Comparison of ENCODE assay signal across 1 cellular context in genomic region chr2:61536723-61537581, GRCh38.
TF ChIP-seq lines count a peak whose summit lies in the region.

No MANE protein-coding gene starts in this region.

TF ChIP-seq in HepG2, 621 proteins besides CTCF, POLR2A, EP300 and RAD21 (continued from another document and continues in another):
- no peak for TF ChIP-seq ZNF318 (CRISPR knock-in tag; IDR thresholded peaks at IDR 0.05)
- peak; percentile 86; the same call in 1 of the 2 replicates for TF ChIP-seq ZSCAN25 (CRISPR knock-in tag; IDR thresholded peaks at IDR 0.05)
- no peak for TF ChIP-seq ZNF83 (CRISPR knock-in tag; IDR thresholded peaks at IDR 0.05; ENCODE audit: borderline replicate concordance)
- TF ChIP-seq ZNF792 (CRISPR knock-in tag; IDR thresholded peaks at IDR 0.05): 0 out of 2 replicates have a peak, but pooled peaks have one; percentile 60
- no peak for TF ChIP-seq KLF15 (CRISPR knock-in tag; IDR thresholded peaks at IDR 0.05; ENCODE audit: borderline replicate concordance)
- TF ChIP-seq ARID2 (CRISPR knock-in tag; IDR thresholded peaks at IDR 0.05; ENCODE audit: borderline replicate concordance): no peak
- no peak for TF ChIP-seq AHR (CRISPR knock-in tag; IDR thresholded peaks at IDR 0.05)
- TF ChIP-seq RCOR2 (CRISPR knock-in tag; IDR thresholded peaks at IDR 0.05): peak; percentile 69; the same call in 1 of the 2 replicates
- TF ChIP-seq SP5 (CRISPR knock-in tag; IDR thresholded peaks at IDR 0.05; ENCODE audit: borderline replicate concordance, low read depth): peak; percentile 96
- TF ChIP-seq RORA (CRISPR knock-in tag; IDR thresholded peaks at IDR 0.05): no peak
- TF ChIP-seq ZFP36 (IDR thresholded peaks at IDR 0.05; ENCODE audit: borderline replicate concordance, low read depth, low read length, partially characterized antibody): no peak
- peak; percentile 75; the same call in 1 of the 2 replicates for TF ChIP-seq ZNF414 (CRISPR knock-in tag; IDR thresholded peaks at IDR 0.05)
- TF ChIP-seq ARNT (IDR thresholded peaks at IDR 0.05): no peak
- peak; percentile 72 for TF ChIP-seq GATAD2A (CRISPR knock-in tag; IDR thresholded peaks at IDR 0.05)
- TF ChIP-seq E2F1 (CRISPR knock-in tag; IDR thresholded peaks at IDR 0.05): no peak
- TF ChIP-seq ZFY (CRISPR knock-in tag; IDR thresholded peaks at IDR 0.05): peak; percentile 68; the same call in 1 of the 2 replicates
- TF ChIP-seq ZNF503 (CRISPR knock-in tag; IDR thresholded peaks at IDR 0.05): no peak
- TF ChIP-seq ZNF652 (CRISPR knock-in tag; IDR thresholded peaks at IDR 0.05; ENCODE audit: borderline replicate concordance, low read depth): no peak
- TF ChIP-seq ZNF275 (CRISPR knock-in tag; IDR thresholded peaks at IDR 0.05; ENCODE audit: borderline replicate concordance): peak; percentile 68; the same call in 1 of the 2 replicates
- TF ChIP-seq ZKSCAN1 (IDR thresholded peaks at IDR 0.05; ENCODE audit: low read length): no peak
- TF ChIP-seq HNF1A (IDR thresholded peaks at IDR 0.05; ENCODE audit: low read depth): 0 out of 2 replicates have a peak, but pooled peaks have one; percentile 14
- TF ChIP-seq HNF1A (CRISPR knock-in tag; IDR thresholded peaks at IDR 0.05; ENCODE audit: borderline replicate concordance): 0 out of 2 replicates have a peak, but pooled peaks have one; percentile 3
- TF ChIP-seq ATF5 (CRISPR knock-in tag; IDR thresholded peaks at IDR 0.05; ENCODE audit: low read depth): no peak
- peak; percentile 78; the same call in 1 of the 3 replicates for TF ChIP-seq MXI1 (IDR thresholded peaks at IDR 0.05; ENCODE audit: borderline replicate concordance, low read depth, low read length)
- no peak for TF ChIP-seq FOXJ3 (CRISPR knock-in tag; IDR thresholded peaks at IDR 0.05; ENCODE audit: borderline replicate concordance)
- TF ChIP-seq ZNF276 (CRISPR knock-in tag; IDR thresholded peaks at IDR 0.05; ENCODE audit: low read depth): no peak
- TF ChIP-seq TFDP2 (CRISPR knock-in tag; IDR thresholded peaks at IDR 0.05): peak; percentile 70; the same call in 1 of the 2 replicates
- TF ChIP-seq CENPX (CRISPR knock-in tag; IDR thresholded peaks at IDR 0.05): no peak
- 0 out of 2 replicates have a peak, but pooled peaks have one; percentile 53 for TF ChIP-seq IRF9 (CRISPR knock-in tag; IDR thresholded peaks at IDR 0.05; ENCODE audit: borderline replicate concordance)
